ENCODE assay signal across 11 cellular contexts in the genomic region with DNA sequence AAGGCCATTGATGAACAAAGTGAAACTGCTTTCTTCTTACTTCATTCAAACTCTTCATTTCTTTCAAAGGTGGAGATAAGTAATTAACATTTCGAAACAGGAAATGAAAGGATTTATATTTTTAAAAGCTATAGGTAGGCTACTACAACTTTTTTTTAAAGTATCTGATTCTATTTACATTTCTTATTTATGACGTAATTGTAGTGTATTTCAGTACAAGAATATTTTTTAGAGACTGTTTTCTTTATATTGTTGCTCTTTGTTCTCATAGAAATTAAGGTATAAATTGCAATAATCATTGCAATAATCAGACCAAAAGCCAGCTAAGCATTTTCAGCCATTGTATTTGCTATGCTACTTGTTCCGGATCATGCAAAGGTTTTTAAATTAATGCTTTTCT. TPM values are rescaled to one million over a fixed set of nuclear protein-coding genes. Genes with fewer than 3 reads are reported as not detected.
DNase-seq lines count a peak whose midpoint lies in the region; ATAC-seq, FAIRE-seq and TF ChIP-seq lines count a peak whose summit lies in the region.
"Had no signal": no experiment of that assay in that cellular context is flagged by ENCODE, and none has a peak within 500 bp of the region (broad histone marks: within the 10 kb centered on the region; RNA-seq: fewer than 3 reads in every experiment).

No MANE protein-coding gene starts in this region.

- H3K4me1 Mint-ChIP-seq in activated T-cell treated with anti-CD3 and anti-CD28 coated beads, Interleukin-2, amount 50 U/mL, for 24 hours (ENCODE audit: low read depth), result peaks cover 87% of the 10 kb centered on the region

- peak overlapping the region; percentile 59 for H3K4me3 ChIP-seq in SJCRH30
- peak overlapping the region; percentile 25 to 57 (median 48) for H3K4me3 ChIP-seq in esophagus squamous epithelium
- peak overlapping the region in 4 of 7 experiments; percentile 21 to 40 (median 32) for H3K4me3 ChIP-seq in skin epidermis

- H3K27ac Mint-ChIP-seq in activated T-cell treated with anti-CD3 and anti-CD28 coated beads, Interleukin-2, amount 50 U/mL, for 24 hours, result no peak overlapping the region

- no peaks in the 10 kb centered on the region for H3K9me3 Mint-ChIP-seq in activated T-cell treated with anti-CD3 and anti-CD28 coated beads, Interleukin-2, amount 50 U/mL, for 24 hours

- no peaks in the 10 kb centered on the region for H3K9me3 ChIP-seq in SJCRH30 (replicated peaks)
- H3K9me3 ChIP-seq in esophagus squamous epithelium, result no peaks in the 10 kb centered on the region
- H3K9me3 ChIP-seq: right atrium auricular region had no signal

- TF ChIP-seq POLR2A in esophagus squamous epithelium (IDR thresholded peaks at IDR 0.05), result no peak
- TF ChIP-seq POLR2A in GM12891 (IDR thresholded peaks at IDR 0.05; ENCODE audit: low read depth, low read length), result no peak

- TF ChIP-seq CTCF in esophagus squamous epithelium (IDR thresholded peaks at IDR 0.05), result no peak

- H3K36me3 Mint-ChIP-seq in activated T-cell treated with anti-CD3 and anti-CD28 coated beads, Interleukin-2, amount 50 U/mL, for 24 hours (ENCODE audit: low read depth), result peaks cover 16% of the 10 kb centered on the region

- H3K4me1 ChIP-seq in SJCRH30, result peaks cover 14% of the 10 kb centered on the region
- H3K4me1 ChIP-seq in esophagus squamous epithelium, result peaks cover 3 to 74% (median 22%) of the 10 kb centered on the region in 3 donors

- 17 to 29% methylated on average over 3 of the region's 3 CpGs for WGBS in esophagus squamous epithelium, 2 donors

- H3K36me3 ChIP-seq in SJCRH30, result no peaks in the 10 kb centered on the region
- H3K36me3 ChIP-seq in esophagus squamous epithelium, result no peaks in the 10 kb centered on the region
- H3K36me3 ChIP-seq: right atrium auricular region had no signal

- DNase-seq in activated T-cell treated with anti-CD3 and anti-CD28 coated beads, Interleukin-2, amount 50 U/mL, for 24 hours, result no peak
- no peak for DNase-seq in activated T-cell treated with anti-CD3 and anti-CD28 coated beads, Interleukin-2, amount 50 U/mL, for 1 hour
- DNase-seq in SJCRH30, result no peak
- no peak for DNase-seq in esophagus squamous epithelium (lab: John Stamatoyannopoulos, UW)
- DNase-seq in NCI-H187 treated with DMSO at 0.1 percent for 48 hours (lab: John Stamatoyannopoulos, UW), result no peak
- DNase-seq in GM12891 (ENCODE audit: insufficient read length, low spot score), result no peak
- DNase-seq in left colon, result no peak
- DNase-seq: cortex of kidney, NCI-H1417 had no signal

- no peak for ATAC-seq in left colon

- H3K27me3 Mint-ChIP-seq in activated T-cell treated with anti-CD3 and anti-CD28 coated beads, Interleukin-2, amount 50 U/mL, for 24 hours, result no peaks in the 10 kb centered on the region

- no peak overlapping the region; the same call in 1 of the 2 replicates for H3K27ac ChIP-seq in SJCRH30
- peak overlapping the region in 2 of 4 donors; percentile 80 to 84 for H3K27ac ChIP-seq in esophagus squamous epithelium
- H3K27ac ChIP-seq in skin epidermis, result peak overlapping the region in 4 of 21 experiments; percentile 3 to 56 (median 41)
- H3K27ac ChIP-seq: right atrium auricular region had no signal

- no peak for FAIRE-seq in GM12891 (lab: Jason Lieb, UNC)

- H3K27me3 ChIP-seq in SJCRH30 (no peaks in the 10 kb centered on the region), esophagus squamous epithelium (no peaks in the 10 kb centered on the region)
- H3K27me3 ChIP-seq: right atrium auricular region had no signal

- peak overlapping the region; percentile 88 for H3K4me3 Mint-ChIP-seq in activated T-cell treated with anti-CD3 and anti-CD28 coated beads, Interleukin-2, amount 50 U/mL, for 24 hours

- intact Hi-C loops in esophagus squamous epithelium (cut with DNase I), result no loop called here
- intact Hi-C loops in left colon (cut with DNase I, micrococcal nuclease), result no loop called here

TF ChIP-seq in GM12891, 5 proteins besides CTCF, POLR2A, EP300 and RAD21:
- TF ChIP-seq TAF1 (IDR thresholded peaks at IDR 0.05; ENCODE audit: low read depth, low read length) (no peak), SPI1 (IDR thresholded peaks at IDR 0.05; ENCODE audit: low read depth, low read length) (no peak), POU2F2 (IDR thresholded peaks at IDR 0.05; ENCODE audit: low read depth, low read length) (no peak), PAX5 (IDR thresholded peaks at IDR 0.05; ENCODE audit: insufficient read depth, low read length, severe bottlenecking) (no peak), POLR2AphosphoS5 (IDR thresholded peaks at IDR 0.05; ENCODE audit: low read depth, low read length) (no peak)

RNA-seq across cellular contexts. Expression of a gene that starts 13.7 kb away (rescaled TPM):
- 118 and 123 TPM in 2 replicates for total RNA-seq in SJCRH30 (2014; rRNA removed; shearing (Covaris generic))
- total RNA-seq in esophagus squamous epithelium (100 to 1,000 TPM in 1 of 4 donors, 10 to 100 TPM in 3; 71.1 to 102 (median 82.5) TPM), left colon (10 to 100 TPM; 66.7 to 87.1 TPM)
- polyA plus RNA-seq in GM12891 (2012; ENCODE audit: low read depth, missing spikeins), result 50.3 TPM
